ENCODE assay signal across 12 cellular contexts in genomic region chr11:3073029-3073435, GRCh38. TPM values are rescaled to one million over a fixed set of nuclear protein-coding genes. Genes with fewer than 3 reads are reported as not detected.
DNase-seq lines count a peak whose midpoint lies in the region; ATAC-seq and TF ChIP-seq lines count a peak whose summit lies in the region.
"Had no signal": no experiment of that assay in that cellular context is flagged by ENCODE, and none has a peak within 500 bp of the region (broad histone marks: within the 10 kb centered on the region; RNA-seq: fewer than 3 reads in every experiment).

No MANE protein-coding gene starts in this region.

- no peak overlapping the region for H3K4me3 ChIP-seq in GM23338
- H3K4me3 ChIP-seq in adipocyte (ENCODE audit: low read length): no peak overlapping the region
- no peak overlapping the region for H3K4me3 ChIP-seq in OCI-LY7 (ENCODE audit: low read depth, low read length, poor library complexity, severe bottlenecking)
- H3K4me3 ChIP-seq in SJCRH30: no peak overlapping the region
- H3K4me3 ChIP-seq: K562 had no signal

- POLR2A ChIA-PET in OCI-LY7 (lab: Charles Lee): interaction anchor here (0.7 kb wide), 2 partner anchors 63 to 767 kb away, joined by 5 to 6 read pairs; no protein-coding TSS in a partner anchor

- H2AFZ ChIP-seq in GM23338: peak overlapping the region; percentile 63; the same call in 1 of the 2 replicates
- no peak overlapping the region for H2AFZ ChIP-seq in OCI-LY7 (ENCODE audit: low read length)

- H3K27ac Mint-ChIP-seq in GM23338: no peak overlapping the region

- H3K9me3 ChIP-seq in adipocyte (ENCODE audit: control insufficient read depth, low read length) (no peaks in the 10 kb centered on the region), OCI-LY7 (ENCODE audit: low read length) (no peaks in the 10 kb centered on the region), SJCRH30 (replicated peaks) (no peaks in the 10 kb centered on the region)

- H3K27me3 ChIP-seq in GM23338 (ENCODE audit: insufficient read depth) (no peaks in the 10 kb centered on the region), adipocyte (replicated peaks; ENCODE audit: control insufficient read depth, insufficient read depth, low read length) (peaks cover 3% of the 10 kb centered on the region), SJCRH30 (no peaks in the 10 kb centered on the region)

- no peaks in the 10 kb centered on the region for H3K79me2 ChIP-seq in GM23338 (replicated peaks; ENCODE audit: insufficient read depth)
- no peaks in the 10 kb centered on the region for H3K79me2 ChIP-seq in OCI-LY7 (ENCODE audit: insufficient read depth, low read depth, low read length)

- no peaks in the 10 kb centered on the region for H3F3A ChIP-seq in GM23338 (replicated peaks; ENCODE audit: low read depth)

- H3K4me1 ChIP-seq in GM23338 (ENCODE audit: insufficient read depth): no peaks in the 10 kb centered on the region
- peaks cover 8% of the 10 kb centered on the region for H3K4me1 ChIP-seq in adipocyte (ENCODE audit: control insufficient read depth, insufficient read depth, low read length)
- H3K4me1 ChIP-seq in OCI-LY7 (ENCODE audit: insufficient read depth, low read length, poor library complexity, severe bottlenecking): no peaks in the 10 kb centered on the region
- H3K4me1 ChIP-seq in SJCRH30: no peaks in the 10 kb centered on the region

- no TSS peak for BruUV-seq in OCI-LY7 (replicated peaks; lab: Mats Ljungman, UMichigan)

- H3K36me3 ChIP-seq in GM23338 (ENCODE audit: insufficient read depth): no peaks in the 10 kb centered on the region
- H3K36me3 ChIP-seq in adipocyte (ENCODE audit: control insufficient read depth, insufficient read depth, low read length, severe bottlenecking): no peaks in the 10 kb centered on the region
- no peaks in the 10 kb centered on the region for H3K36me3 ChIP-seq in OCI-LY7 (ENCODE audit: insufficient read depth, low read length)
- H3K36me3 ChIP-seq in SJCRH30: no peaks in the 10 kb centered on the region

- CTCF ChIA-PET in OCI-LY7 (lab: Charles Lee; ENCODE audit: unreplicated experiment): no interaction called here

- H3K9me3 Mint-ChIP-seq in GM23338: no peaks in the 10 kb centered on the region

- no peak for TF ChIP-seq CTCF in GM23338 (conservative IDR thresholded peaks at IDR 0.05; ENCODE audit: low read depth in 2 of 2)
- no peak for TF ChIP-seq CTCF in OCI-LY7 (conservative IDR thresholded peaks at IDR 0.05; ENCODE audit: low read length)

- intact Hi-C loops in OCI-LY7 (cut with micrococcal nuclease; ENCODE audit: unreplicated experiment): no loop called here

- DNase-seq in GM23338 (ENCODE audit: low spot score) (no peak), adipocyte (ENCODE audit: low read depth) (peak; percentile 97), glomerular endothelial cell (ENCODE audit: extremely low read depth, low read depth, low spot score) (peak; percentile 56), renal cortical epithelial cell (ENCODE audit: low read depth) (peak; percentile 98), OCI-LY7 (ENCODE audit: low spot score) (no peak), SJCRH30 (no peak), activated gamma-delta T cell (lab: John Stamatoyannopoulos, UW) (no peak)
- DNase-seq in effector CD4-positive, alpha-beta T cell: no peak
- DNase-seq: occipital lobe; stimulated activated CD4-positive, alpha-beta T cell treated with anti-CD3 and anti-CD28 coated beads, Interleukin-2, amount 100 ng/mL, for 24 hours; stimulated activated naive CD8-positive, alpha-beta T cell treated with anti-CD3 and anti-CD28 coated beads, Interleukin-15, Interleukin-2, amounts not matched to agents 100 U/mL and 50 U/mL, for 24 hours had no signal

- no peak overlapping the region for H3K9ac ChIP-seq in adipocyte (ENCODE audit: low read length)

- no peaks in the 10 kb centered on the region for H3K36me3 Mint-ChIP-seq in GM23338 (ENCODE audit: low read depth)

- H4K20me1 ChIP-seq in GM23338 (replicated peaks; ENCODE audit: insufficient read depth): no peaks in the 10 kb centered on the region
- H4K20me1 ChIP-seq in OCI-LY7 (ENCODE audit: insufficient read depth, low read length): no peaks in the 10 kb centered on the region

- H3K27me3 Mint-ChIP-seq in GM23338 (ENCODE audit: insufficient read depth, low read depth, poor library complexity): peaks cover 2% of the 10 kb centered on the region

- H3K27ac ChIP-seq in GM23338 (ENCODE audit: low read depth) (no peak overlapping the region), OCI-LY7 (ENCODE audit: low read depth, low read length, poor library complexity, severe bottlenecking) (no peak overlapping the region), SJCRH30 (no peak overlapping the region)

- no peak overlapping the region for H3K4me3 Mint-ChIP-seq in GM23338

- H3K4me1 Mint-ChIP-seq in GM23338: no peaks in the 10 kb centered on the region; the same call in 2 of the 3 replicates

- H3K9me2 ChIP-seq in GM23338 (ENCODE audit: insufficient read depth) (no peaks in the 10 kb centered on the region), OCI-LY7 (ENCODE audit: insufficient read depth, low read length) (no peaks in the 10 kb centered on the region)

- no peak for ATAC-seq in GM23338
- ATAC-seq: K562; stimulated activated naive CD8-positive, alpha-beta T cell treated with anti-CD3 and anti-CD28 coated beads, Interleukin-15, Interleukin-2, amounts not matched to agents 100 U/mL and 50 U/mL, for 24 hours had no signal

- H3K4me2 ChIP-seq in GM23338: no peak overlapping the region
- no peak overlapping the region for H3K4me2 ChIP-seq in OCI-LY7 (ENCODE audit: low read length)

TF ChIP-seq in GM23338, 12 proteins besides CTCF, POLR2A, EP300 and RAD21 (continues in another document):
- TF ChIP-seq EZH2 (IDR thresholded peaks at IDR 0.05; ENCODE audit: low read depth, unreplicated experiment) (no peak), ETS1 (IDR thresholded peaks at IDR 0.05) (no peak), CREB1 (CRISPR knock-in tag; IDR thresholded peaks at IDR 0.05; ENCODE audit: low read depth) (no peak)

RNA-seq across cellular contexts. Expression of gene CARS1, which starts 15.8 kb away (rescaled TPM):
- 94.1 and 95.9 TPM in 2 replicates for total RNA-seq in GM23338 (2014; rRNA removed; shearing (Covaris generic))
- 71.0 and 72.9 TPM in 2 replicates for polyA plus RNA-seq in GM23338 (2016; fragmentation: Nextera tagmentation; extraction: Ambion mirVana)
- total RNA-seq in glomerular endothelial cell (47.5 and 53.4 TPM in 2 replicates), renal cortical epithelial cell (52.4 and 63.7 TPM in 2 replicates), OCI-LY7 (2022) (88.8 and 92.6 TPM in 2 replicates)
- total RNA-seq in OCI-LY7 (2014; rRNA removed; shearing (Covaris generic)): 58.3 and 62.4 TPM in 2 replicates
- total RNA-seq in SJCRH30 (2014; rRNA removed; shearing (Covaris generic)): 25.0 and 32.0 TPM in 2 replicates

Comparison
In these comparisons a context has a peak if more than half of its experiments do, and no peak if none do; other contexts are left out.
1. DNase-seq: peak in adipocyte (single experiment), glomerular endothelial cell (single experiment) and renal cortical epithelial cell (single experiment); none in GM23338 (single experiment), OCI-LY7 (single experiment), SJCRH30 (0 of 2), activated gamma-delta T cell (single experiment) and effector CD4-positive, alpha-beta T cell (single experiment).